Comparison of ENCODE assay signal across 18 cellular contexts in the genomic region with DNA sequence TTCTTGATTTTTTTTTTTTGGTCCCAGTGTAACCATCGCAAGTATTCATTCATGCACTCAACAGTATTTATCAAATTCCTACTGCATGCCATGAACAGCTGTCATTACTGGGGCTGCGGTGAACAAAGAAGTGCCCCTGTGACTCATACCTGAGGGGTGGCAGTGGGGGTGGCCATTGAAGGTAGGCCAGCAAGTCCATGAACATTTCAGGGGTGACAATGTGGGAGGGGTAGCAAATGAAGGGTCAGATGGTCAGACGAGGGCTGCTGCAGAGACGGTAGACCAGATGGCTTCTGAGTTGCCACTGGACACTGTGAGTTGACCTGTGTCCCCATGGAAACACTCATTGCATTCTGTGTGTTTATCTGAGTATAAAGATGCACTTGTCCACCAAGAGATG.
A peak's percentile ranks its signal among the peaks of the same experiment; 100 is the strongest.
DNase-seq lines count a peak whose midpoint lies in the region; ATAC-seq, FAIRE-seq and TF ChIP-seq lines count a peak whose summit lies in the region.
"Had no signal": no experiment of that assay in that cellular context is flagged by ENCODE, and none has a peak within 500 bp of the region (broad histone marks: within the 10 kb centered on the region; RNA-seq: fewer than 3 reads in every experiment).

No MANE protein-coding gene starts in this region.

- no peaks in the 10 kb centered on the region for H3K27me3 Mint-ChIP-seq in osteocyte (ENCODE audit: unreplicated experiment)
- H3K27me3 Mint-ChIP-seq in activated CD4-positive, alpha-beta memory T cell treated with anti-CD3 and anti-CD28 coated beads for 36 hours = peaks cover 16% of the 10 kb centered on the region

- POLR2A ChIA-PET in activated CD4-positive, alpha-beta memory T cell treated with anti-CD3 and anti-CD28 coated beads for 36 hours (lab: Charles Lee) = no interaction called here

- DNase-seq in Daoy (ENCODE audit: low read depth) (peak; percentile 44), RCC 7860 (ENCODE audit: low spot score) (peak; percentile 37), iris pigment epithelial cell (ENCODE audit: low read depth) (peak; percentile 21), osteocyte (ENCODE audit: extremely low spot score, unreplicated experiment) (no peak), Right ventricle myocardium inferior (ENCODE audit: missing footprints) (no peak), omental fat pad (ENCODE audit: low spot score) (no peak)
- DNase-seq in activated CD4-positive, alpha-beta memory T cell treated with anti-CD3 and anti-CD28 coated beads for 36 hours = no peak
- DNase-seq: activated CD4-positive, alpha-beta T cell treated with anti-CD3 and anti-CD28 coated beads, Interleukin-2, amount 10 ng/mL, durations not matched to agents 24 days and 14 days; activated naive CD4-positive, alpha-beta T cell; AML-193; NCI-H1092; NCI-H2081 treated with DMSO at 0.1 percent for 48 hours; NCI-H526; right lobe of liver; stimulated activated CD4-positive, alpha-beta T cell treated with anti-CD3 and anti-CD28 coated beads, Interleukin-2, amount 100 ng/mL, for 24 hours had no signal

- no peak for TF ChIP-seq CTCF in osteocyte (IDR thresholded peaks at IDR 0.05)
- TF ChIP-seq CTCF in omental fat pad (IDR thresholded peaks at IDR 0.05) = no peak

- intact Hi-C loops in Right ventricle myocardium inferior (cut with DNase I) = no loop called here
- intact Hi-C loops in activated CD4-positive, alpha-beta memory T cell treated with anti-CD3 and anti-CD28 coated beads for 36 hours (cut with micrococcal nuclease) = no loop called here

- no peak for FAIRE-seq in RCC 7860 (lab: Jason Lieb, UNC)
- FAIRE-seq: TTC549 had no signal

- CTCF ChIA-PET in activated CD4-positive, alpha-beta memory T cell treated with anti-CD3 and anti-CD28 coated beads for 36 hours (lab: Charles Lee) = no interaction called here

- ATAC-seq in Right ventricle myocardium inferior (no peak), GM19452 (IDR thresholded peaks at IDR 0.05; ENCODE audit: unreplicated experiment) (no peak), omental fat pad (ENCODE audit: low FRiP score) (no peak)

- no peak overlapping the region for H3K4me3 Mint-ChIP-seq in osteocyte (ENCODE audit: unreplicated experiment)
- no peak overlapping the region for H3K4me3 Mint-ChIP-seq in activated CD4-positive, alpha-beta memory T cell treated with anti-CD3 and anti-CD28 coated beads for 36 hours
- H3K4me3 Mint-ChIP-seq: activated CD4-positive, alpha-beta T cell treated with anti-CD3 and anti-CD28 coated beads, Interleukin-2, amount 10 ng/mL, durations not matched to agents 24 days and 14 days; memory B cell had no signal

- no peaks in the 10 kb centered on the region for H3K36me3 Mint-ChIP-seq in osteocyte (ENCODE audit: unreplicated experiment)
- H3K36me3 Mint-ChIP-seq in activated CD4-positive, alpha-beta memory T cell treated with anti-CD3 and anti-CD28 coated beads for 36 hours = no peaks in the 10 kb centered on the region

- H3K9me3 Mint-ChIP-seq in osteocyte (ENCODE audit: unreplicated experiment) = no peaks in the 10 kb centered on the region
- no peaks in the 10 kb centered on the region for H3K9me3 Mint-ChIP-seq in activated CD4-positive, alpha-beta memory T cell treated with anti-CD3 and anti-CD28 coated beads for 36 hours
- H3K9me3 Mint-ChIP-seq: activated CD4-positive, alpha-beta T cell treated with anti-CD3 and anti-CD28 coated beads, Interleukin-2, amount 10 ng/mL, durations not matched to agents 24 days and 14 days had no signal

- peak overlapping the region; percentile 27 for H3K27ac Mint-ChIP-seq in osteocyte (ENCODE audit: unreplicated experiment)
- H3K27ac Mint-ChIP-seq in activated CD4-positive, alpha-beta memory T cell treated with anti-CD3 and anti-CD28 coated beads for 36 hours = no peak overlapping the region
- H3K27ac Mint-ChIP-seq: activated CD4-positive, alpha-beta T cell treated with anti-CD3 and anti-CD28 coated beads, Interleukin-2, amount 10 ng/mL, durations not matched to agents 24 days and 14 days; memory B cell had no signal

- H3K4me1 Mint-ChIP-seq in osteocyte (ENCODE audit: unreplicated experiment) = peaks cover 4% of the 10 kb centered on the region
- peaks cover 2% of the 10 kb centered on the region for H3K4me1 Mint-ChIP-seq in activated CD4-positive, alpha-beta memory T cell treated with anti-CD3 and anti-CD28 coated beads for 36 hours (ENCODE audit: low read depth)
- H3K4me1 Mint-ChIP-seq: memory B cell had no signal

Comparison
In these comparisons a context has a peak if more than half of its experiments do, and no peak if none do; other contexts are left out.
1. DNase-seq: peak in Daoy (single experiment), RCC 7860 (single experiment) and iris pigment epithelial cell (single experiment); none in osteocyte (single experiment), Right ventricle myocardium inferior (single experiment), activated CD4-positive, alpha-beta memory T cell treated with anti-CD3 and anti-CD28 coated beads for 36 hours (single experiment) and omental fat pad (single experiment).